ENCODE assay signal across 1 cellular context in the genomic region with DNA sequence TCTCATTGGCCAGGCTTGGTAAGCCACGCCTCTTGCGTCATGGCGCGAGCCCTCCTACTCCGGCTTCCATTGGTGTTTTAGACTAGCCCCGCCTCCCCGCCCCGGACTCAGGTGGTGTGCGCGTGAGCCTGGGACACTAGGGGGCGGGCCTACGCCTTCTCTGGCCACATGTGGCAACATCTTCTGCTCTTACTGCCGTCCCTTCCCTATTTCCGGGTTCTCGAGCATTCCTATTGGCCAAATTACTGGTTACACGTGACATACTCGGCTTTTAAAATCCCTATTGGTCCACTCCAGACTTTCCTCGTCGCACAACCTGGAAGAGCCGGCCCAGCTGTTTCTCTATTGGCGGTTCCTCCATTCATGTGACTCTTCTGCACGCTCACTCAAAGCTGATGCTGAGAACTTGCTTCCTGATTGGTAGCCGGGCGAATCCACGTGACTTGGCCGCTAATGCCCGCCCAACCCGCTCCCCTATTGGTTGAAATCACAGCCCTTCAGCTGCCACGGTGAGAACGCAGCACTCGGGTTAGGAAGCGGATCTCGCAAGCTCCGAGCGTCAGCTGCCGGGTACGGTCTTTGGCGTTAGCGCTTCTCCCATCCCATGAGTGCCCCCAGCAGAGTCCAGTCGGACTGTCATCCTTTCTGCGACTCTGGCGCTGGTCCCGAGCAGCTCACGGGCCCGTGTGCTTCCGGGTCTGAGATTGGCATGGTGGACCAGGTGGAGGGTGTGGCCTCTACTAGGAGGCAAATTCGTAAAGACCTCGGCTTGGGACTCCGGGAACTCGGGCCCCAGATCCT.
TF ChIP-seq lines count a peak whose summit lies in the region.

TSS of gene BLOC1S3 (plus strand) at position 523 of the 801 bp plus-strand sequence. CDS start 513 bp downstream, outside the sequence.

TF ChIP-seq in HepG2, 621 proteins besides CTCF, POLR2A, EP300 and RAD21 (continued from another document and continues in another):
- TF ChIP-seq ZNF407 (CRISPR knock-in tag; IDR thresholded peaks at IDR 0.05; ENCODE audit: not compliant biosample characterization) (peak; percentile 21), STAT5B (CRISPR knock-in tag; IDR thresholded peaks at IDR 0.05) (no peak), NFE2 (CRISPR knock-in tag; IDR thresholded peaks at IDR 0.05) (no peak), MEIS1 (CRISPR knock-in tag; IDR thresholded peaks at IDR 0.05; ENCODE audit: borderline replicate concordance) (peak; percentile 49; the same call in 1 of the 2 replicates), ZNF136 (CRISPR knock-in tag; IDR thresholded peaks at IDR 0.05; ENCODE audit: low read depth) (no peak), MAZ (IDR thresholded peaks at IDR 0.05; ENCODE audit: borderline replicate concordance, low read depth, low read length) (no peak), MAZ (CRISPR knock-in tag; IDR thresholded peaks at IDR 0.05; ENCODE audit: low read depth) (no peak; the same call in none of the 2 replicates), KAT8 (CRISPR knock-in tag; IDR thresholded peaks at IDR 0.05) (peak; percentile 90), ZNF510 (CRISPR knock-in tag; IDR thresholded peaks at IDR 0.05; ENCODE audit: low read depth) (0 out of 2 replicates have a peak, but pooled peaks have one; percentile 57), TGIF2 (CRISPR knock-in tag; IDR thresholded peaks at IDR 0.05) (peak; percentile 86; the same call in 1 of the 2 replicates), PHF21A (CRISPR knock-in tag; IDR thresholded peaks at IDR 0.05) (peak; percentile 68), SIN3B (IDR thresholded peaks at IDR 0.05; ENCODE audit: low read length) (peak; percentile 81), MAX (IDR thresholded peaks at IDR 0.05) (peak; percentile 91), RNF2 (conservative IDR thresholded peaks at IDR 0.05; ENCODE audit: low read depth) (0 out of 2 replicates have a peak, but pooled peaks have one; percentile 18), DR1 (CRISPR knock-in tag; IDR thresholded peaks at IDR 0.05) (peak; percentile 60; the same call in 1 of the 2 replicates), YEATS2 (CRISPR knock-in tag; IDR thresholded peaks at IDR 0.05; ENCODE audit: borderline replicate concordance) (no peak; the same call in 1 of the 2 replicates), SOX6 (IDR thresholded peaks at IDR 0.05) (no peak), SOX6 (CRISPR knock-in tag; IDR thresholded peaks at IDR 0.05) (no peak; the same call in none of the 2 replicates), HOXA7 (CRISPR knock-in tag; IDR thresholded peaks at IDR 0.05) (no peak), ZNF331 (CRISPR knock-in tag; IDR thresholded peaks at IDR 0.05) (0 out of 2 replicates have a peak, but pooled peaks have one; percentile 10), RAD51 (IDR thresholded peaks at IDR 0.05; ENCODE audit: borderline replicate concordance) (peak; percentile 95), TBP (CRISPR knock-in tag; IDR thresholded peaks at IDR 0.05) (no peak), PRDM10 (CRISPR knock-in tag; IDR thresholded peaks at IDR 0.05; ENCODE audit: low read depth) (peak; percentile 26; the same call in 1 of the 2 replicates), KLF12 (CRISPR knock-in tag; IDR thresholded peaks at IDR 0.05; ENCODE audit: borderline replicate concordance) (0 out of 2 replicates have a peak, but pooled peaks have one; percentile 81), ZNF776 (CRISPR knock-in tag; IDR thresholded peaks at IDR 0.05) (0 out of 2 replicates have a peak, but pooled peaks have one; percentile 9), MTF1 (CRISPR knock-in tag; IDR thresholded peaks at IDR 0.05) (no peak), ELF1 (CRISPR knock-in tag; IDR thresholded peaks at IDR 0.05) (peak; percentile 97), KDM5A (IDR thresholded peaks at IDR 0.05; ENCODE audit: borderline replicate concordance, low read length) (peak; percentile 59; the same call in 1 of the 2 replicates), SYNCRIP (IDR thresholded peaks at IDR 0.05; ENCODE audit: insufficient read depth, low read depth, low read length) (no peak)
- TF ChIP-seq, protein P1, sequence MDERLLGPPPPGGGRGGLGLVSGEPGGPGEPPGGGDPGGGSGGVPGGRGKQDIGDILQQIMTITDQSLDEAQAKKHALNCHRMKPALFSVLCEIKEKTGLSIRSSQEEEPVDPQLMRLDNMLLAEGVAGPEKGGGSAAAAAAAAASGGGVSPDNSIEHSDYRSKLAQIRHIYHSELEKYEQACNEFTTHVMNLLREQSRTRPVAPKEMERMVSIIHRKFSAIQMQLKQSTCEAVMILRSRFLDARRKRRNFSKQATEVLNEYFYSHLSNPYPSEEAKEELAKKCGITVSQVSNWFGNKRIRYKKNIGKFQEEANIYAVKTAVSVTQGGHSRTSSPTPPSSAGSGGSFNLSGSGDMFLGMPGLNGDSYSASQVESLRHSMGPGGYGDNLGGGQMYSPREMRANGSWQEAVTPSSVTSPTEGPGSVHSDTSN (CRISPR knock-in tag; IDR thresholded peaks at IDR 0.05): peak; percentile 63
- TF ChIP-seq, protein P2, sequence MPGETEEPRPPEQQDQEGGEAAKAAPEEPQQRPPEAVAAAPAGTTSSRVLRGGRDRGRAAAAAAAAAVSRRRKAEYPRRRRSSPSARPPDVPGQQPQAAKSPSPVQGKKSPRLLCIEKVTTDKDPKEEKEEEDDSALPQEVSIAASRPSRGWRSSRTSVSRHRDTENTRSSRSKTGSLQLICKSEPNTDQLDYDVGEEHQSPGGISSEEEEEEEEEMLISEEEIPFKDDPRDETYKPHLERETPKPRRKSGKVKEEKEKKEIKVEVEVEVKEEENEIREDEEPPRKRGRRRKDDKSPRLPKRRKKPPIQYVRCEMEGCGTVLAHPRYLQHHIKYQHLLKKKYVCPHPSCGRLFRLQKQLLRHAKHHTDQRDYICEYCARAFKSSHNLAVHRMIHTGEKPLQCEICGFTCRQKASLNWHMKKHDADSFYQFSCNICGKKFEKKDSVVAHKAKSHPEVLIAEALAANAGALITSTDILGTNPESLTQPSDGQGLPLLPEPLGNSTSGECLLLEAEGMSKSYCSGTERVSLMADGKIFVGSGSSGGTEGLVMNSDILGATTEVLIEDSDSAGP (CRISPR knock-in tag; IDR thresholded peaks at IDR 0.05; ENCODE audit: borderline replicate concordance): 0 out of 2 replicates have a peak, but pooled peaks have one; percentile 21
- TF ChIP-seq, protein P3, sequence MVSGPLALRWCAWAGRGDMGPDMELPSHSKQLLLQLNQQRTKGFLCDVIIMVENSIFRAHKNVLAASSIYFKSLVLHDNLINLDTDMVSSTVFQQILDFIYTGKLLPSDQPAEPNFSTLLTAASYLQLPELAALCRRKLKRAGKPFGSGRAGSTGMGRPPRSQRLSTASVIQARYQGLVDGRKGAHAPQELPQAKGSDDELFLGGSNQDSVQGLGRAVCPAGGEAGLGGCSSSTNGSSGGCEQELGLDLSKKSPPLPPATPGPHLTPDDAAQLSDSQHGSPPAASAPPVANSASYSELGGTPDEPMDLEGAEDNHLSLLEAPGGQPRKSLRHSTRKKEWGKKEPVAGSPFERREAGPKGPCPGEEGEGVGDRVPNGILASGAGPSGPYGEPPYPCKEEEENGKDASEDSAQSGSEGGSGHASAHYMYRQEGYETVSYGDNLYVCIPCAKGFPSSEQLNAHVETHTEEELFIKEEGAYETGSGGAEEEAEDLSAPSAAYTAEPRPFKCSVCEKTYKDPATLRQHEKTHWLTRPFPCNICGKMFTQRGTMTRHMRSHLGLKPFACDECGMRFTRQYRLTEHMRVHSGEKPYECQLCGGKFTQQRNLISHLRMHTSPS (CRISPR knock-in tag; IDR thresholded peaks at IDR 0.05; ENCODE audit: low read depth): no peak
